ENCODE assay signal across 24 cellular contexts in the genomic region with DNA sequence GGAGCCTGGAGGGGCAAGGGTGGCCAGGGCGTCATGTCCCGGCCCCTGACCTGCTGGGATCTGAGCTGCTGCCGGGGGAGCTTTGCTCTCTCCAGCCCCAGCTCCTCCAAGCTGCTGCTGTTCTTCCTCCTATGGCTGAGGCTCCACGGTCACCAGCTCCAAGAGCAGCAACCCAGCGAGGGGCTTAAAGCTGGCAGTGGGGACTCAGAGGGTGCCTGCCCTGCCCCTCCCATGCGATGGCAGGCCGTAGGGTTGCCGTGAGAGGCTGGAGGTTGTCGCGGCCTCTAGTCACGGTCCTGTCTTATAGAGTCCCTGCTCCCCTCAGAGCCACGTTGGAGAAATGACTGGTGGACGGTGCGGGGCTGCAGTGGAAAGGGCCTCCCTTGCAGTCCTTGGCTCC. TPM values are rescaled to one million over a fixed set of nuclear protein-coding genes. Genes with fewer than 3 reads are reported as not detected.
"Had no signal": no experiment of that assay in that cellular context is flagged by ENCODE, and none has a peak within 500 bp of the region (broad histone marks: within the 10 kb centered on the region; RNA-seq: fewer than 3 reads in every experiment).

No MANE protein-coding gene starts in this region.

- H3K36me3 ChIP-seq: ascending aorta, cardiac muscle cell had no signal

- H3K27ac ChIP-seq: ascending aorta, cardiac muscle cell, VCaP had no signal

- FAIRE-seq: bronchial epithelial cell, TTC549 had no signal

- H3K4me3 ChIP-seq: ascending aorta, cardiac muscle cell had no signal

- H3K9me3 ChIP-seq: ascending aorta had no signal

- ATAC-seq: activated CD4-positive, CD25-positive, alpha-beta regulatory T cell treated with anti-CD3 and anti-CD28 coated beads, Interleukin-2, amount 50 U/mL, for 24 hours; activated naive CD8-positive, alpha-beta T cell treated with anti-CD3 and anti-CD28 coated beads, Interleukin-2, amount 50 U/mL, for 24 hours; WTC11 had no signal

- DNase-seq: activated CD8-positive, alpha-beta memory T cell treated with anti-CD3 and anti-CD28 coated beads for 24 hours; activated CD8-positive, alpha-beta memory T cell treated with anti-CD3 and anti-CD28 coated beads, Interleukin-2, amount 50 U/mL, for 48 hours; activated gamma-delta T cell; activated naive CD4-positive, alpha-beta T cell treated with Interleukin-2 at 50 U/mL for 16 hours; activated naive CD8-positive, alpha-beta T cell treated with anti-CD3 and anti-CD28 coated beads, Interleukin-2, amount 50 U/mL, for 24 hours; activated T-cell treated with anti-CD3 and anti-CD28 coated beads, Interleukin-2, amount 50 U/mL, for 24 hours; amygdala; anterior cingulate cortex; cerebellar nuclear complex had no signal

RNA-seq across cellular contexts. Expression of a gene that starts 19.5 kb away (rescaled TPM):
- total RNA-seq: activated CD4-positive, alpha-beta memory T cell treated with anti-CD3 and anti-CD28 coated beads, Interleukin-2, amount 10 ng/mL, durations not matched to agents 7 days and 5 days; activated CD4-positive, alpha-beta T cell treated with anti-CD3 and anti-CD28 coated beads for 36 hours; activated CD4-positive, alpha-beta T cell treated with anti-CD3 and anti-CD28 coated beads, Interleukin-2, amount 10 ng/mL, durations not matched to agents 7 days and 5 days; activated CD8-positive, alpha-beta memory T cell treated with anti-CD3 and anti-CD28 coated beads, Interleukin-2, amount 10 ng/mL, durations not matched to agents 7 days and 5 days; activated CD8-positive, alpha-beta T cell treated with anti-CD3 and anti-CD28 coated beads, Interleukin-2, amount 10 ng/mL, durations not matched to agents 7 days and 5 days; activated naive CD8-positive, alpha-beta T cell treated with anti-CD3 and anti-CD28 coated beads, Interleukin-2, amount 10 ng/mL, durations not matched to agents 7 days and 5 days; activated T-helper 2 cell treated with anti-CD3 and anti-CD28 coated beads, Interferon-gamma antibody, Interleukin-2, Interleukin-4, amounts not matched to agents 10 μg/mL and 5 μg/mL and 100 μg/mL, durations not matched to agents 14 hours and 24 hours and 36 hours; ascending aorta; bronchial epithelial cell; cardiac muscle cell had no signal

RNA-seq across cellular contexts. Expression of a gene that starts 46.5 kb away (rescaled TPM):
- total RNA-seq: activated CD4-positive, alpha-beta memory T cell treated with anti-CD3 and anti-CD28 coated beads, Interleukin-2, amount 10 ng/mL, durations not matched to agents 7 days and 5 days; activated CD4-positive, alpha-beta T cell treated with anti-CD3 and anti-CD28 coated beads for 36 hours; activated CD4-positive, alpha-beta T cell treated with anti-CD3 and anti-CD28 coated beads, Interleukin-2, amount 10 ng/mL, durations not matched to agents 7 days and 5 days; activated CD8-positive, alpha-beta memory T cell treated with anti-CD3 and anti-CD28 coated beads, Interleukin-2, amount 10 ng/mL, durations not matched to agents 7 days and 5 days; activated CD8-positive, alpha-beta T cell treated with anti-CD3 and anti-CD28 coated beads, Interleukin-2, amount 10 ng/mL, durations not matched to agents 7 days and 5 days; activated naive CD8-positive, alpha-beta T cell treated with anti-CD3 and anti-CD28 coated beads, Interleukin-2, amount 10 ng/mL, durations not matched to agents 7 days and 5 days; activated T-helper 2 cell treated with anti-CD3 and anti-CD28 coated beads, Interferon-gamma antibody, Interleukin-2, Interleukin-4, amounts not matched to agents 10 μg/mL and 5 μg/mL and 100 μg/mL, durations not matched to agents 14 hours and 24 hours and 36 hours; ascending aorta; bronchial epithelial cell had no signal
- polyA plus RNA-seq: adipose tissue, cardiac muscle cell had no signal
